Comparison of ENCODE assay signal across 22 cellular contexts in the genomic region with DNA sequence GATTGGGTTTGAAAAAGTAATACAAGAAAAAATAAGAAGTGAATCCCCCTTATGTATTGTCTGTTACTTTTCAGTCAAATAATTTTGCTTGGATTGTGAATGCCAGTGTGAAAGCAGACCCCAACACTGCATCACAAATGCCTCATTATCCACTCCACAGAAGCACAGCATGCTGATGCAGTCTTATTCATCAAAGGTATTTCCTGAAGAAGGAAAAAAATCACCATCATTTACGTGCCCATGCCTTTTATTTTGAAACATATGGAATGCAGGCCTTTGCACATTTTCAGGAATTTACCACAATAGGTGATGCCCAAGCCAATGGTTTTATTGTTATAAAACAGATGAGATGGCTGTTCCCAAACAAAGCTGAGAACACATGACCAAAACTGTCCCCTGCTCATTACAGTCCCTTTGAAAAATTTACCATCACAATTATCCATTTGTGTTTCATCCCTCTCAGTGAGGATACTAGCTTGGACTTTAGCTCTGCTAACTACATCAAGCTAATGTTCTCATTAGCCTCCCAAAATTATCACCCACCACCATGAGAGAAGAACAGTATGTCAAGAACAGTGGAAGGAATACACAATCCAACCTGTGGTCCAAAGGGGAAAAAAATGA.
"Had no signal": no experiment of that assay in that cellular context is flagged by ENCODE, and none has a peak within 500 bp of the region (broad histone marks: within the 10 kb centered on the region; RNA-seq: fewer than 3 reads in every experiment).

No MANE protein-coding gene starts in this region.

- H3K4me3 Mint-ChIP-seq: activated CD8-positive, alpha-beta T cell treated with anti-CD3 and anti-CD28 coated beads, Interleukin-2, amount 10 ng/mL, durations not matched to agents 7 days and 5 days; activated naive CD8-positive, alpha-beta T cell treated with anti-CD3 and anti-CD28 coated beads, Interleukin-2, amount 10 ng/mL, durations not matched to agents 7 days and 5 days; T-helper 1 cell treated with Interleukin-12 subunit alpha and Interleukin-12 subunit beta and Interleukin-4 antibody, amounts not matched to agents 30 μg/mL and 1 μg/mL, for 36 hours had no signal

- H3K4me3 ChIP-seq: adrenal gland, breast epithelium, PC-9 had no signal

- H2AFZ ChIP-seq: PC-9 had no signal

- H3K4me2 ChIP-seq: PC-9 had no signal

- H3K27ac Mint-ChIP-seq: activated CD8-positive, alpha-beta T cell treated with anti-CD3 and anti-CD28 coated beads, Interleukin-2, amount 10 ng/mL, durations not matched to agents 7 days and 5 days; activated naive CD8-positive, alpha-beta T cell treated with anti-CD3 and anti-CD28 coated beads, Interleukin-2, amount 10 ng/mL, durations not matched to agents 7 days and 5 days; T-helper 1 cell treated with Interleukin-12 subunit alpha and Interleukin-12 subunit beta and Interleukin-4 antibody, amounts not matched to agents 30 μg/mL and 1 μg/mL, for 36 hours had no signal

- H3K4me1 Mint-ChIP-seq: activated naive CD8-positive, alpha-beta T cell treated with anti-CD3 and anti-CD28 coated beads, Interleukin-2, amount 10 ng/mL, durations not matched to agents 7 days and 5 days had no signal

- H3K27me3 Mint-ChIP-seq: activated naive CD8-positive, alpha-beta T cell treated with anti-CD3 and anti-CD28 coated beads, Interleukin-2, amount 10 ng/mL, durations not matched to agents 7 days and 5 days had no signal

- H3K36me3 Mint-ChIP-seq: activated naive CD8-positive, alpha-beta T cell treated with anti-CD3 and anti-CD28 coated beads, Interleukin-2, amount 10 ng/mL, durations not matched to agents 7 days and 5 days had no signal

- H3K9me3 ChIP-seq: adrenal gland had no signal

- DNase-seq: activated CD4-positive, alpha-beta T cell treated with anti-CD3 and anti-CD28 coated beads for 48 hours; activated CD4-positive, alpha-beta T cell treated with anti-CD3 and anti-CD28 coated beads, Interleukin-2, amount 50 U/mL, for 4 hours; activated CD4-positive, CD25-positive, alpha-beta regulatory T cell treated with anti-CD3 and anti-CD28 coated beads, Interleukin-2, amount 50 U/mL, for 72 hours; activated CD8-positive, alpha-beta memory T cell treated with anti-CD3 and anti-CD28 coated beads, Interleukin-2, amount 50 U/mL, for 48 hours; activated CD8-positive, alpha-beta T cell treated with anti-CD3 and anti-CD28 coated beads, Interleukin-2, amount 10 ng/mL, durations not matched to agents 7 days and 5 days; activated naive CD4-positive, alpha-beta T cell treated with anti-CD3 and anti-CD28 coated beads, Interleukin-2, amount 50 U/mL, for 16 hours; activated naive CD8-positive, alpha-beta T cell treated with anti-CD3 and anti-CD28 coated beads, Interleukin-2, amount 10 ng/mL, durations not matched to agents 7 days and 5 days; activated T-cell treated with anti-CD3 and anti-CD28 coated beads, Interleukin-2, amount 50 U/mL, for 1 hour; adrenal gland; aorta; caudate nucleus; Kasumi-1; NCI-H1105 treated with DMSO at 0.1 percent for 48 hours; NCI-H146; NCI-H187 treated with DMSO at 0.1 percent for 48 hours; NCI-H2081 treated with DMSO at 0.1 percent for 48 hours; NCI-H446; NCI-H524; PC-9; SHP77 treated with DMSO at 0.1 percent for 48 hours had no signal

- H3K4me1 ChIP-seq: adrenal gland, breast epithelium had no signal

- H3K27me3 ChIP-seq: adrenal gland, breast epithelium had no signal

- H3K36me3 ChIP-seq: adrenal gland, breast epithelium had no signal

- H3K27ac ChIP-seq: adrenal gland, breast epithelium, PC-9 had no signal
